ENCODE assay signal across 7 cellular contexts in genomic region chr16:70058059-70058458, GRCh38. TPM values are rescaled to one million over a fixed set of nuclear protein-coding genes. Genes with fewer than 3 reads are reported as not detected.
DNase-seq lines count a peak whose midpoint lies in the region; ATAC-seq and TF ChIP-seq lines count a peak whose summit lies in the region.
"Not testable (repeated sequence)": the region's sequence is repeated elsewhere in the genome, so short reads cannot be mapped to it uniquely, and the experiment has no call there.

No MANE protein-coding gene starts in this region.

- not testable (repeated sequence) for H3K36me3 ChIP-seq in IMR-90 (ENCODE audit: control insufficient read depth, insufficient read depth, low read length); adipocyte (ENCODE audit: control insufficient read depth, insufficient read depth, low read length, severe bottlenecking); lower lobe of right lung; sigmoid colon; transverse colon

- H3K18ac ChIP-seq in IMR-90 (ENCODE audit: low read depth, low read length), result not testable (repeated sequence)

- H3K79me1 ChIP-seq in IMR-90 (ENCODE audit: low read depth in 1 of 2, low read length in 2 of 2), result peaks cover 0 to 16% of the 10 kb centered on the region in 2 experiments; a peak in 2 of 4 replicates

- H3K14ac ChIP-seq in IMR-90 (replicated peaks; ENCODE audit: low read depth, low read length), result not testable (repeated sequence)

- H3K23ac ChIP-seq in IMR-90 (ENCODE audit: low read depth, low read length), result not testable (repeated sequence)

- H3K9ac ChIP-seq in IMR-90 (ENCODE audit: low read depth, low read length); adipocyte (ENCODE audit: low read length): not testable (repeated sequence)

- H3K9me1 ChIP-seq in IMR-90 (ENCODE audit: insufficient read depth, low read length), result not testable (repeated sequence)

- not testable (repeated sequence) for H3K4me1 ChIP-seq in IMR-90 (ENCODE audit: control insufficient read depth, insufficient read depth, low read length); adipocyte (ENCODE audit: control insufficient read depth, insufficient read depth, low read length); lower lobe of right lung; sigmoid colon
- peaks cover 0 to 48% (median 27%) of the 10 kb centered on the region in 4 donors for H3K4me1 ChIP-seq in transverse colon

- H2BK120ac ChIP-seq in IMR-90 (ENCODE audit: low read depth, low read length), result not testable (repeated sequence)

- CTCF ChIA-PET in IMR-90 (lab: Yijun Ruan, JAX), result not testable (repeated sequence)

- in situ Hi-C loops in IMR-90 (cut with MboI; ENCODE audit: low sequenced_read_pairs); transverse colon (cut with MboI; ENCODE audit: low pct_ligation_motif_present in 1 of 4, low pct_unique_long_range_greater_than_20kb in 1 of 4, low sequenced_read_pairs in 3 of 4): not testable (repeated sequence)

- not testable (repeated sequence) for H2BK15ac ChIP-seq in IMR-90 (ENCODE audit: low read depth, low read length)

- not testable (repeated sequence) for H4K8ac ChIP-seq in IMR-90 (ENCODE audit: low read depth in 2 of 2, low read length in 2 of 2)

- H3K4me3 ChIP-seq in IMR-90 (ENCODE audit: insufficient read depth, low read depth, low read length); adipocyte (ENCODE audit: low read length); choroid plexus epithelial cell (ENCODE audit: low read depth, low read length); lower lobe of right lung; sigmoid colon; transverse colon: not testable (repeated sequence)

- not testable (repeated sequence) for H4K91ac ChIP-seq in IMR-90 (ENCODE audit: insufficient read depth, low read depth, low read length)

- not testable (repeated sequence) for TF ChIP-seq EP300 in sigmoid colon (IDR thresholded peaks at IDR 0.05); transverse colon (IDR thresholded peaks at IDR 0.05; ENCODE audit: low read depth)

- H2BK20ac ChIP-seq in IMR-90 (ENCODE audit: low read depth, low read length), result not testable (repeated sequence)

- not testable (repeated sequence) for TF ChIP-seq CTCF in IMR-90 (conservative IDR thresholded peaks at IDR 0.05; ENCODE audit: low read depth, low read length); choroid plexus epithelial cell (conservative IDR thresholded peaks at IDR 0.05; ENCODE audit: low read depth, low read length); lower lobe of right lung (IDR thresholded peaks at IDR 0.05); sigmoid colon (IDR thresholded peaks at IDR 0.05); transverse colon (IDR thresholded peaks at IDR 0.05)

- not testable (repeated sequence) for H2BK5ac ChIP-seq in IMR-90 (ENCODE audit: low read depth, low read length, poor library complexity, severe bottlenecking)

- not testable (repeated sequence) for TF ChIP-seq RAD21 in IMR-90 (IDR thresholded peaks at IDR 0.05; ENCODE audit: low read length)

- H3K9me3 ChIP-seq in IMR-90 (ENCODE audit: control insufficient read depth, insufficient read depth, low read length); adipocyte (ENCODE audit: control insufficient read depth, low read length); lower lobe of right lung; sigmoid colon; transverse colon: not testable (repeated sequence)

- H2AK5ac ChIP-seq in IMR-90 (ENCODE audit: low read depth, low read length), result not testable (repeated sequence)

- BruUV-seq in IMR-90 (replicated peaks; lab: Mats Ljungman, UMichigan), result not testable (repeated sequence)

- not testable (repeated sequence) for H3K4ac ChIP-seq in IMR-90 (ENCODE audit: low read depth, low read length)

- not testable (repeated sequence) for H3K27me3 ChIP-seq in IMR-90 (ENCODE audit: control insufficient read depth, insufficient read depth, low read length); adipocyte (replicated peaks; ENCODE audit: control insufficient read depth, insufficient read depth, low read length); lower lobe of right lung (ENCODE audit: low read depth); sigmoid colon; transverse colon

- ATAC-seq in IMR-90 (ENCODE audit: low read depth) (peak; percentile 64), left ventricle myocardium superior (peak; percentile 58), lower lobe of right lung (peak; percentile 68 to 73)

- not testable (repeated sequence) for H2AFZ ChIP-seq in IMR-90 (replicated peaks; ENCODE audit: low read length, poor library complexity)

- intact Hi-C loops in IMR-90 (cut with micrococcal nuclease); left ventricle myocardium superior (cut with micrococcal nuclease); lower lobe of right lung (cut with DNase I); sigmoid colon (cut with DNase I); transverse colon (cut with DNase I; ENCODE audit: low total_unique reads): not testable (repeated sequence)

- not testable (repeated sequence) for H2AK9ac ChIP-seq in IMR-90 (replicated peaks; ENCODE audit: low read depth, low read length, poor library complexity)

- not testable (repeated sequence) for DNase-seq in IMR-90, left ventricle myocardium superior, lower lobe of right lung, sigmoid colon, transverse colon
- DNase-seq in adipocyte (ENCODE audit: low read depth) (peak; percentile 8), choroid plexus epithelial cell (ENCODE audit: low read depth) (peak; percentile 43)

- WGBS in IMR-90 (ENCODE audit: extremely low coverage in 2 of 2, insufficient read length in 1 of 2), 2 experiments, result no CpG with 5 or more reads among the region's 2 CpGs
- 0 to 50% methylated on average over 1 of the region's 2 CpGs for WGBS in sigmoid colon, 2 donors
- WGBS in transverse colon (ENCODE audit: low coverage in 1 of 2), 2 donors, result 10% methylated on average over 1 of the region's 2 CpGs; no CpG with 5 or more reads in 1 of the 2 donors

- dilution Hi-C loops in IMR-90 (cut with HindIII; ENCODE audit: low sequenced_read_pairs, unreplicated experiment), result not testable (repeated sequence)

- not testable (repeated sequence) for H3K4me2 ChIP-seq in IMR-90 (ENCODE audit: low read depth, low read length)

- TF ChIP-seq POLR2A in IMR-90 (IDR thresholded peaks at IDR 0.05; ENCODE audit: low read depth, low read length); sigmoid colon (IDR thresholded peaks at IDR 0.05); transverse colon (IDR thresholded peaks at IDR 0.05): not testable (repeated sequence)

- POLR2A ChIA-PET in IMR-90 (lab: Charles Lee; ENCODE audit: unreplicated experiment), result not testable (repeated sequence)

- H3K27ac ChIP-seq in IMR-90 (ENCODE audit: insufficient read depth, low read length); lower lobe of right lung: not testable (repeated sequence)
- H3K27ac ChIP-seq in sigmoid colon (peak overlapping the region; percentile 13 to 56 (median 48)), transverse colon (peak overlapping the region; percentile 19 to 70 (median 50))

- H3K56ac ChIP-seq in IMR-90 (ENCODE audit: extremely low read depth, insufficient read depth, low read length), result not testable (repeated sequence)

- peaks cover 31% of the 10 kb centered on the region for H4K20me1 ChIP-seq in IMR-90 (ENCODE audit: insufficient read depth, low read length)

- H4K5ac ChIP-seq in IMR-90 (ENCODE audit: low read depth, low read length), result not testable (repeated sequence)

RNA-seq across cellular contexts. Expression of gene PDPR, which starts 56.1 kb away (rescaled TPM):
- total RNA-seq in IMR-90 (2012; rRNA removed), result 10.0 and 12.2 TPM in 2 replicates
- polyA plus RNA-seq in IMR-90 (2012; rRNA removed), result 19.0 and 19.4 TPM in 2 replicates
- 7.5 and 9.4 TPM in 2 replicates for polyA plus RNA-seq in IMR-90 (2012; cell fraction: cytosol; rRNA removed)
- polyA plus RNA-seq in IMR-90 (2012; cell fraction: nucleus; rRNA removed; ENCODE audit: low replicate concordance), result 41.2 and 66.5 TPM in 2 replicates
- total RNA-seq in left ventricle myocardium superior, result 19.3 TPM
- total RNA-seq in lower lobe of right lung, result 20.1 TPM
- total RNA-seq in sigmoid colon, result 10 to 100 TPM; 16.4 to 28.5 (median 21.5) TPM
- 10 to 100 TPM in 1 of 3 donors, 1 to 10 TPM in 2; 2.8 to 11.0 (median 3.0) TPM for polyA plus RNA-seq in sigmoid colon
- 10 to 100 TPM; 29.1 to 36.2 (median 31.7) TPM for total RNA-seq in transverse colon
